In genomic region chr14:82710257-82710841, GRCh38 we compare ENCODE assay signal across 8 cellular contexts.
DNase-seq lines count a peak whose midpoint lies in the region; ATAC-seq, FAIRE-seq and TF ChIP-seq lines count a peak whose summit lies in the region.

No MANE protein-coding gene starts in this region.

- TF ChIP-seq POLR2A in uterus (IDR thresholded peaks at IDR 0.05): no peak

- no peaks in the 10 kb centered on the region for H3K9me2 ChIP-seq in PC-9 (ENCODE audit: insufficient read depth)

- no peak overlapping the region for H3K4me2 ChIP-seq in PC-9

- DNase-seq in AG20443 (ENCODE audit: low spot score): peak; percentile 48
- DNase-seq in PC-9: peak; percentile 8 to 37
- peak; percentile 26 to 50 for DNase-seq in dermis microvascular lymphatic vessel endothelial cell (ENCODE audit: low read depth in 2 of 2)
- peak in 2 of 3 donors; percentile 33 to 66 for DNase-seq in mucosa of descending colon
- DNase-seq in uterus: peak; percentile 15 to 38
- no peak for DNase-seq in RCC 7860 (ENCODE audit: low spot score)

- H3K4me1 ChIP-seq in PC-9 (replicated peaks; ENCODE audit: insufficient read depth) (no peaks in the 10 kb centered on the region), mucosa of descending colon (ENCODE audit: low read depth) (no peaks in the 10 kb centered on the region), uterus (no peaks in the 10 kb centered on the region)

- no peaks in the 10 kb centered on the region for H4K20me1 ChIP-seq in PC-9 (ENCODE audit: insufficient read depth)

- H3K27ac ChIP-seq in PC-9: no peak overlapping the region
- no peak overlapping the region for H3K27ac ChIP-seq in uterus

- TF ChIP-seq CTCF in GM12872 (IDR thresholded peaks at IDR 0.05; ENCODE audit: insufficient read depth, low read depth, low read length) (peak; percentile 90), PC-9 (conservative IDR thresholded peaks at IDR 0.05) (peak; percentile 78), mucosa of descending colon (IDR thresholded peaks at IDR 0.05) (peak; percentile 29), uterus (IDR thresholded peaks at IDR 0.05) (peak; percentile 35 to 63 (median 44))

- BruUV-seq in PC-9 (replicated peaks; lab: Mats Ljungman, UMichigan): no TSS peak

- H3F3A ChIP-seq in PC-9 (ENCODE audit: insufficient read depth, low read depth): no peaks in the 10 kb centered on the region

- no peaks in the 10 kb centered on the region for H3K79me2 ChIP-seq in PC-9 (ENCODE audit: low read depth)

- H3K36me3 ChIP-seq in PC-9 (ENCODE audit: low read depth) (no peaks in the 10 kb centered on the region), mucosa of descending colon (ENCODE audit: low read depth) (no peaks in the 10 kb centered on the region), uterus (no peaks in the 10 kb centered on the region)

- no peaks in the 10 kb centered on the region for H3K9me3 ChIP-seq in PC-9 (ENCODE audit: insufficient read depth, low read depth)
- no peaks in the 10 kb centered on the region for H3K9me3 ChIP-seq in mucosa of descending colon
- no peaks in the 10 kb centered on the region for H3K9me3 ChIP-seq in uterus

- H2AFZ ChIP-seq in PC-9: no peak overlapping the region

- ATAC-seq in HG03442 (IDR thresholded peaks at IDR 0.05; ENCODE audit: unreplicated experiment): peak; percentile 64
- peak; percentile 36 for ATAC-seq in mucosa of descending colon

- H3K27me3 ChIP-seq in PC-9 (ENCODE audit: insufficient read depth, low read depth): no peaks in the 10 kb centered on the region
- H3K27me3 ChIP-seq in uterus: no peaks in the 10 kb centered on the region

- intact Hi-C loops in PC-9 (cut with micrococcal nuclease; ENCODE audit: unreplicated experiment): no loop called here
- intact Hi-C loops in mucosa of descending colon (cut with DNase I, micrococcal nuclease): no loop called here
- intact Hi-C loops in uterus (cut with DNase I; ENCODE audit: low total_unique reads): no loop called here

- H3K4me3 ChIP-seq in PC-9 (no peak overlapping the region), mucosa of descending colon (no peak overlapping the region), uterus (no peak overlapping the region)

- CTCF ChIA-PET in PC-9 (lab: Charles Lee): no interaction called here

- FAIRE-seq in RCC 7860 (lab: Jason Lieb, UNC): no peak

- POLR2A ChIA-PET in PC-9 (lab: Charles Lee; ENCODE audit: unreplicated experiment): no interaction called here

Comparison
In these comparisons a context has a peak if more than half of its experiments do, and no peak if none do; other contexts are left out.
1. CTCF ChIP-seq: peak in every context shown above with its lines; median percentile 90 in GM12872; 78 in PC-9; 44 in uterus; 29 in mucosa of descending colon.